Comparison of ENCODE assay signal across 8 cellular contexts in genomic region chr10:80078448-80079311, GRCh38. TPM values are rescaled to one million over a fixed set of nuclear protein-coding genes. Genes with fewer than 3 reads are reported as not detected.
A peak's percentile ranks its signal among the peaks of the same experiment; 100 is the strongest.
DNase-seq lines count a peak whose midpoint lies in the region; ATAC-seq and TF ChIP-seq lines count a peak whose summit lies in the region.

Gene TMEM254 (plus strand): TSS chr10:80078665. CDS start chr10:80078700, 35 bp downstream.

- DNase-seq in AG10803 (ENCODE audit: low read depth): peak; percentile 85
- DNase-seq in NCI-H446 (lab: John Stamatoyannopoulos, UW): peak; percentile 44 to 76
- peak; percentile 86 to 87 for DNase-seq in activated CD4-positive, alpha-beta T cell treated with anti-CD3 and anti-CD28 coated beads for 24 hours (ENCODE audit: low read depth in 2 of 2)
- DNase-seq in chondrocyte (ENCODE audit: low spot score): peak; percentile 95
- peak; percentile 89 for DNase-seq in kidney glomerular epithelial cell (lab: John Stamatoyannopoulos, UW)
- peak; percentile 78 to 79 for DNase-seq in stimulated activated CD4-positive, alpha-beta T cell treated with anti-CD3 and anti-CD28 coated beads, Interleukin-15, amount 100 ng/mL, for 48 hours (ENCODE audit: low read depth in 2 of 2)

- no peaks in the 10 kb centered on the region for H3K9me3 Mint-ChIP-seq in chondrocyte (ENCODE audit: low read depth)

- H3K27me3 Mint-ChIP-seq in chondrocyte (ENCODE audit: low read depth): no peaks in the 10 kb centered on the region

- no peaks in the 10 kb centered on the region for H3K36me3 Mint-ChIP-seq in chondrocyte (ENCODE audit: low read depth)

- H3K4me3 ChIP-seq in AG10803 (ENCODE audit: low read length): peak within 1 kb of the TSS; percentile 98

- peak within 1 kb of the TSS; percentile 91 for H3K4me3 Mint-ChIP-seq in chondrocyte (ENCODE audit: unreplicated experiment)

- peaks cover 18% of the 10 kb centered on the region for H3K4me1 Mint-ChIP-seq in chondrocyte (ENCODE audit: low read depth)

- peak within 1 kb of the TSS; percentile 86 for H3K27ac Mint-ChIP-seq in chondrocyte (ENCODE audit: unreplicated experiment)

- ATAC-seq in GM19025 (IDR thresholded peaks at IDR 0.05; ENCODE audit: low read depth, unreplicated experiment) (peak; percentile 84), HG03280 (IDR thresholded peaks at IDR 0.05; ENCODE audit: unreplicated experiment) (peak; percentile 81)

- no peak for TF ChIP-seq CTCF in AG10803 (conservative IDR thresholded peaks at IDR 0.05; ENCODE audit: low read length)
- no peak for TF ChIP-seq CTCF in chondrocyte (IDR thresholded peaks at IDR 0.05)

RNA-seq across cellular contexts. Expression of gene TMEM254, which starts in this region (rescaled TPM):
- total RNA-seq in chondrocyte: 18.2 to 19.6 TPM (median 18.9 TPM) in 3 replicates

Comparison
In these comparisons a context has a peak if more than half of its experiments do, and no peak if none do; other contexts are left out.
1. Peak in every context shown above with its lines: DNase-seq, ATAC-seq and H3K4me3 ChIP-seq.